In genomic region chr16:14286381-14287230, GRCh38 we compare ENCODE assay signal across 9 cellular contexts.
A peak's percentile ranks its signal among the peaks of the same experiment; 100 is the strongest.
DNase-seq lines count a peak whose midpoint lies in the region; ATAC-seq, FAIRE-seq and TF ChIP-seq lines count a peak whose summit lies in the region.
"Had no signal": no experiment of that assay in that cellular context is flagged by ENCODE, and none has a peak within 500 bp of the region (broad histone marks: within the 10 kb centered on the region; RNA-seq: fewer than 3 reads in every experiment).

No MANE protein-coding gene starts in this region.

- WGBS in ectodermal cell, 2 experiments, result 23 to 24% methylated on average over 30 to 31 of the region's 31 CpGs

- H3K36me3 ChIP-seq in ectodermal cell (ENCODE audit: control insufficient read depth, insufficient read depth, low read length) (no peaks in the 10 kb centered on the region), mucosa of rectum (ENCODE audit: control insufficient read depth in 2 of 2, insufficient read depth in 2 of 2, low read length in 2 of 2) (no peaks in the 10 kb centered on the region)
- H3K36me3 ChIP-seq: neutrophil had no signal

- no peak for TF ChIP-seq CTCF in Calu3 (IDR thresholded peaks at IDR 0.05; ENCODE audit: unreplicated experiment)
- TF ChIP-seq CTCF in RWPE1 (conservative IDR thresholded peaks at IDR 0.05; ENCODE audit: low read depth), result no peak

- CTCF ChIA-PET in Calu3 (lab: Charles Lee) (interaction anchor here (0.6 to 2.1 kb wide), 8 partner anchors 18 to 367 kb away, joined by 3 to 15 read pairs (median 3); partner anchors contain the start of gene ERCC4), RWPE1 (lab: Yijun Ruan, JAX) (interaction anchor here (0.7 to 2.8 kb wide), 3 partner anchors 13 to 366 kb away, joined by 3 to 14 read pairs (median 5); partner anchors contain the start of gene ERCC4)

- H3K9ac ChIP-seq in mucosa of rectum (ENCODE audit: low read depth in 1 of 2, low read length in 2 of 2), result no peak overlapping the region

- FAIRE-seq in RCC 7860 (lab: Jason Lieb, UNC), result no peak

- peak overlapping the region; percentile 93 for H3K27ac Mint-ChIP-seq in Calu3 (ENCODE audit: unreplicated experiment)

- H3K9me3 Mint-ChIP-seq in Calu3 (ENCODE audit: low read depth, unreplicated experiment), result peaks cover 3% of the 10 kb centered on the region

- peak; percentile 20 for ATAC-seq in GM21619 (IDR thresholded peaks at IDR 0.05; ENCODE audit: unreplicated experiment)

- BruUV-seq in Calu3 (replicated peaks; lab: Mats Ljungman, UMichigan), result no TSS peak

- H3K4me3 ChIP-seq in ectodermal cell (ENCODE audit: insufficient read depth, low read depth, low read length), result peak overlapping the region; percentile 65
- H3K4me3 ChIP-seq in mucosa of rectum (ENCODE audit: low read length in 2 of 2), result peak overlapping the region; percentile 77 to 85

- H3K27ac ChIP-seq in RWPE1, result peak overlapping the region; percentile 79
- H3K27ac ChIP-seq in ectodermal cell (ENCODE audit: insufficient read depth, low read depth, low read length, poor library complexity, severe bottlenecking), result no peak overlapping the region
- no peak overlapping the region for H3K27ac ChIP-seq in mucosa of rectum (ENCODE audit: low read depth in 2 of 2, low read length in 2 of 2)
- H3K27ac ChIP-seq: neutrophil had no signal

- intact Hi-C loops in Calu3 (cut with micrococcal nuclease; ENCODE audit: unreplicated experiment), result loop anchor here (5.0 kb wide), 1 partner anchor 241 kb away; no protein-coding TSS in a partner anchor

- H3K9me3 ChIP-seq in ectodermal cell (ENCODE audit: control insufficient read depth, low read length), result no peaks in the 10 kb centered on the region
- peaks cover 4 to 6% of the 10 kb centered on the region in 2 donors for H3K9me3 ChIP-seq in mucosa of rectum (ENCODE audit: control insufficient read depth in 2 of 2, low read length in 2 of 2)

- no peak for DNase-seq in Calu3
- DNase-seq in RWPE1 (ENCODE audit: low spot score), result peak; percentile 19
- DNase-seq in RCC 7860 (ENCODE audit: low spot score), result no peak
- DNase-seq in NCI-H1105 treated with DMSO at 0.1 percent for 48 hours (lab: John Stamatoyannopoulos, UW), result no peak
- DNase-seq in hippocampal formation (lab: John Stamatoyannopoulos, UW), result no peak

- no peaks in the 10 kb centered on the region for H3K27me3 Mint-ChIP-seq in Calu3 (ENCODE audit: unreplicated experiment)

- POLR2A ChIA-PET in RWPE1 (lab: Yijun Ruan, JAX; ENCODE audit: low non-redundant PET), result interaction anchor here (0.6 kb wide), 1 partner anchor 60 kb away, joined by 3 read pairs; no protein-coding TSS in a partner anchor

- H3K4me3 Mint-ChIP-seq in Calu3 (ENCODE audit: low read depth, unreplicated experiment), result peak overlapping the region; percentile 82

- H3K4me1 Mint-ChIP-seq in Calu3 (ENCODE audit: low read depth, unreplicated experiment), result peaks cover 8% of the 10 kb centered on the region

- peaks cover 6% of the 10 kb centered on the region for H3K4me1 ChIP-seq in ectodermal cell (ENCODE audit: control insufficient read depth, insufficient read depth, low read length)
- H3K4me1 ChIP-seq in mucosa of rectum (ENCODE audit: control insufficient read depth in 2 of 2, insufficient read depth in 2 of 2, low read length in 2 of 2), result peaks cover 10 to 13% of the 10 kb centered on the region in 2 donors

- H3K27me3 ChIP-seq in ectodermal cell (ENCODE audit: control insufficient read depth, insufficient read depth, low read length, poor library complexity, severe bottlenecking) (no peaks in the 10 kb centered on the region), mucosa of rectum (ENCODE audit: control insufficient read depth in 2 of 2, insufficient read depth in 2 of 2, low read length in 2 of 2) (no peaks in the 10 kb centered on the region)

- peaks cover 34% of the 10 kb centered on the region for H3K36me3 Mint-ChIP-seq in Calu3 (ENCODE audit: insufficient read depth, unreplicated experiment)
